Comparison of ENCODE assay signal across 27 cellular contexts in the genomic region with DNA sequence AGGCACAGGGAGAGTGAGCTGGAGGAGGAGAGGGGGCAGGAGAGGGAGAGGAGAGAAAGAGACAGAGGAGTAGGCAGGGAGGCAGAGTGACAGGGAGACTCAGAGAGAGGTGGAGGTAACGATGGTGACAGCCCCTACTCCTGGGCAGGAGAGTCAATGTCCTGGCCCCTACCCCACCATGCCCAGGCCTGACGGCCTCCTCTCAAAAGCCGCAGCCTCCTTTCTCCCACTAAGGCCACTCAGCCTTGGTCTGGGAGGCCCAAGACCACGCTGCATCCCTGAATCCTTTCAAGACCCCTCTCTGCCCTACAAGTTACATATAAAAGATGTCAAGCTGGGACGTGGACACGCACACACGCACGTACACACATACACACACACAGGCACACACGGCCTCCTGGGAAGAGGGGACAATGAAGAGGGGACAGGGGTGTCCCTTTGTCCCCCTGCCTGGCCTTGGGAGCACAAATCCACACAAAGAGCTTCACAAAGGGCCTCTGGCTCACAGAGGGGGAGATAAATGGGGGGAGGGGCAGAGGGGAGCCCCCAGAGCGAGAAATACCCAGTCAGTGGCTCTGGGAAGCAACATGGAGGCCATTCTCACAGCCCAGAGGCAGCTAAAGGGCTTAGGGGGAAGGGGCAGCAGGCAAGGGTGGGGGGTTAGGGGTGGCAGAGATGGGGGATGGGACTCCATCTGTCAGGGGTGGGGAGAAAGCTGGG. TPM values are rescaled to one million over a fixed set of nuclear protein-coding genes. Genes with fewer than 3 reads are reported as not detected.
DNase-seq lines count a peak whose midpoint lies in the region; ATAC-seq, FAIRE-seq and TF ChIP-seq lines count a peak whose summit lies in the region.
"Had no signal": no experiment of that assay in that cellular context is flagged by ENCODE, and none has a peak within 500 bp of the region (broad histone marks: within the 10 kb centered on the region; RNA-seq: fewer than 3 reads in every experiment).

No MANE protein-coding gene starts in this region.

- no peaks in the 10 kb centered on the region for H3K36me3 ChIP-seq in H7 (replicated peaks; ENCODE audit: control insufficient read depth, insufficient read depth, low read length)
- no peaks in the 10 kb centered on the region for H3K36me3 ChIP-seq in adrenal gland (replicated peaks in 1 of 2)
- H3K36me3 ChIP-seq in gastrocnemius medialis: no peaks in the 10 kb centered on the region
- H3K36me3 ChIP-seq in stomach: no peaks in the 10 kb centered on the region
- H3K36me3 ChIP-seq in CD4-positive, alpha-beta memory T cell (ENCODE audit: insufficient read depth, low read length): no peaks in the 10 kb centered on the region
- H3K36me3 ChIP-seq: lower lobe of right lung, upper lobe of left lung had no signal

- H3K27me3 ChIP-seq in H7 (ENCODE audit: control insufficient read depth, insufficient read depth, low read length): no peaks in the 10 kb centered on the region
- no peaks in the 10 kb centered on the region for H3K27me3 ChIP-seq in adrenal gland
- H3K27me3 ChIP-seq in gastrocnemius medialis: no peaks in the 10 kb centered on the region
- H3K27me3 ChIP-seq in stomach: no peaks in the 10 kb centered on the region
- H3K27me3 ChIP-seq in CD4-positive, alpha-beta memory T cell (ENCODE audit: insufficient read depth, low read length): no peaks in the 10 kb centered on the region
- H3K27me3 ChIP-seq: upper lobe of left lung had no signal

- H3K9me3 ChIP-seq in adrenal gland (replicated peaks in 1 of 3) (no peaks in the 10 kb centered on the region), gastrocnemius medialis (no peaks in the 10 kb centered on the region), stomach (no peaks in the 10 kb centered on the region)
- H3K9me3 ChIP-seq in CD4-positive, alpha-beta memory T cell (ENCODE audit: control insufficient read depth in 1 of 2, low read length in 2 of 2): no peaks in the 10 kb centered on the region
- H3K9me3 ChIP-seq: lower lobe of right lung, upper lobe of left lung had no signal

- H3K9me3 Mint-ChIP-seq in CD4-positive, alpha-beta memory T cell: no peaks in the 10 kb centered on the region
- H3K9me3 Mint-ChIP-seq: activated CD8-positive, alpha-beta T cell treated with anti-CD3 and anti-CD28 coated beads for 36 hours; HFFc6 had no signal

- POLR2A ChIA-PET in CD4-positive, alpha-beta memory T cell (lab: Charles Lee; ENCODE audit: partially characterized antibody): no interaction called here

- 92 to 96% (median 96%) methylated on average over 10 of the region's 10 CpGs for WGBS in adrenal gland, 4 donors
- WGBS in stomach, 5 donors: 83 to 95% (median 91%) methylated on average over 10 of the region's 10 CpGs

- TF ChIP-seq POLR2A in adrenal gland (IDR thresholded peaks at IDR 0.05): no peak
- no peak for TF ChIP-seq POLR2A in gastrocnemius medialis (IDR thresholded peaks at IDR 0.05)
- TF ChIP-seq POLR2A in stomach (IDR thresholded peaks at IDR 0.05): no peak

- H3K4me3 ChIP-seq in H7 (ENCODE audit: insufficient read depth, low read depth, low read length): no peak overlapping the region
- H3K4me3 ChIP-seq in adrenal gland: no peak overlapping the region
- no peak overlapping the region for H3K4me3 ChIP-seq in gastrocnemius medialis
- H3K4me3 ChIP-seq in stomach: no peak overlapping the region
- no peak overlapping the region for H3K4me3 ChIP-seq in CD4-positive, alpha-beta memory T cell (ENCODE audit: low read length in 2 of 2)
- H3K4me3 ChIP-seq: lower lobe of right lung, SK-N-MC, upper lobe of left lung had no signal

- no peak overlapping the region for H3K4me3 Mint-ChIP-seq in CD4-positive, alpha-beta memory T cell
- H3K4me3 Mint-ChIP-seq: activated CD8-positive, alpha-beta T cell treated with anti-CD3 and anti-CD28 coated beads for 36 hours; HFFc6 had no signal

- ATAC-seq in gastrocnemius medialis: peak in 1 of 2 donors; percentile 26
- ATAC-seq: activated CD8-positive, alpha-beta T cell treated with anti-CD3 and anti-CD28 coated beads for 36 hours; lower lobe of right lung; stimulated activated naive CD8-positive, alpha-beta T cell treated with anti-CD3 and anti-CD28 coated beads, Interleukin-15, Interleukin-2, amounts not matched to agents 100 U/mL and 50 U/mL, for 24 hours had no signal

- CTCF ChIA-PET in CD4-positive, alpha-beta memory T cell (lab: Charles Lee; ENCODE audit: partially characterized antibody): no interaction called here

- intact Hi-C loops in adrenal gland (cut with DNase I) (no loop called here), gastrocnemius medialis (cut with DNase I; ENCODE audit: low total_unique reads) (loop anchor here (10.0 kb wide), 1 partner anchor 1337 kb away; no protein-coding TSS in a partner anchor), stomach (cut with DNase I; ENCODE audit: low total_unique reads) (no loop called here)
- intact Hi-C loops in CD4-positive, alpha-beta memory T cell (cut with micrococcal nuclease): no loop called here

- H3K27me3 Mint-ChIP-seq in CD4-positive, alpha-beta memory T cell: peaks cover 0 to 2% of the 10 kb centered on the region in 2 donors
- H3K27me3 Mint-ChIP-seq: activated CD8-positive, alpha-beta T cell treated with anti-CD3 and anti-CD28 coated beads for 36 hours had no signal

- FAIRE-seq in D721Med (lab: Jason Lieb, UNC): no peak
- FAIRE-seq: colon, endometrium, RCC 7860 had no signal

- H3K4me1 ChIP-seq in adrenal gland (replicated peaks in 1 of 2) (peaks cover 0 to 13% of the 10 kb centered on the region in 2 donors), gastrocnemius medialis (peaks cover 82 to 93% of the 10 kb centered on the region in 2 donors), stomach (peaks cover 0 to 31% (median 18%) of the 10 kb centered on the region in 4 donors)
- no peaks in the 10 kb centered on the region for H3K4me1 ChIP-seq in CD4-positive, alpha-beta memory T cell (ENCODE audit: insufficient read depth, low read length)
- H3K4me1 ChIP-seq: lower lobe of right lung had no signal

- H3K27ac Mint-ChIP-seq in CD4-positive, alpha-beta memory T cell: no peak overlapping the region
- H3K27ac Mint-ChIP-seq: activated CD8-positive, alpha-beta T cell treated with anti-CD3 and anti-CD28 coated beads for 36 hours; HFFc6 had no signal

- TF ChIP-seq CTCF in adrenal gland (IDR thresholded peaks at IDR 0.05) (no peak), gastrocnemius medialis (IDR thresholded peaks at IDR 0.05 in 4 of 5, conservative IDR thresholded peaks at IDR 0.05 in 1 of 5) (no peak), stomach (IDR thresholded peaks at IDR 0.05) (no peak), D721Med (IDR thresholded peaks at IDR 0.05; ENCODE audit: insufficient read depth, missing control alignments) (no peak)

- in situ Hi-C loops in gastrocnemius medialis (cut with MboI; ENCODE audit: low sequenced_read_pairs in 4 of 4): no loop called here

- no peak for TF ChIP-seq EP300 in stomach (IDR thresholded peaks at IDR 0.05)

- peak; percentile 43 for DNase-seq in H7
- peak in 4 of 7 donors; percentile 3 to 42 (median 13) for DNase-seq in adrenal gland
- DNase-seq in islet precursor cell: peak; percentile 41
- no peak for DNase-seq in gastrocnemius medialis
- no peak for DNase-seq in stomach
- DNase-seq in D721Med (ENCODE audit: insufficient read length, low spot score): no peak
- no peak for DNase-seq in AG20443 (ENCODE audit: low spot score)
- no peak for DNase-seq in CD4-positive, alpha-beta memory T cell
- DNase-seq: activated CD4-positive, CD25-positive, alpha-beta regulatory T cell; activated CD8-positive, alpha-beta T cell treated with anti-CD3 and anti-CD28 coated beads for 36 hours; activated naive CD4-positive, alpha-beta T cell treated with anti-CD3 and anti-CD28 coated beads, Interleukin-2, amount 50 U/mL, for 16 hours; activated T-cell treated with anti-CD3 and anti-CD28 coated beads, Interleukin-2, amount 50 U/mL, for 1 hour; AML-193; EL; HFFc6; lower lobe of right lung; NCI-H1105; NCI-H2081; stimulated activated CD4-positive, alpha-beta T cell treated with anti-CD3 and anti-CD28 coated beads, Interleukin-2, amount 100 ng/mL, for 24 hours; stimulated activated naive CD8-positive, alpha-beta T cell treated with anti-CD3 and anti-CD28 coated beads, Interleukin-15, Interleukin-2, amounts not matched to agents 100 U/mL and 50 U/mL, for 24 hours had no signal

- no peak overlapping the region for H3K27ac ChIP-seq in adrenal gland
- H3K27ac ChIP-seq in gastrocnemius medialis: peak overlapping the region; percentile 95 to 99 (median 98)
- no peak overlapping the region for H3K27ac ChIP-seq in stomach
- no peak overlapping the region for H3K27ac ChIP-seq in CD4-positive, alpha-beta memory T cell (ENCODE audit: low read depth, low read length)
- H3K27ac ChIP-seq: HL-60, lower lobe of right lung, SK-N-MC, upper lobe of left lung had no signal

- H3K36me3 Mint-ChIP-seq in CD4-positive, alpha-beta memory T cell: no peaks in the 10 kb centered on the region

- no peaks in the 10 kb centered on the region for H3K4me1 Mint-ChIP-seq in CD4-positive, alpha-beta memory T cell

RNA-seq across cellular contexts. Expression of gene TNS1, which starts 19.5 kb away (rescaled TPM):
- 3.1 and 3.8 TPM in 2 replicates for total RNA-seq in H7 (2014; rRNA removed; shearing (Covaris generic))
- 100 to 1,000 TPM; 238 to 341 (median 304) TPM for total RNA-seq in adrenal gland
- 100 to 1,000 TPM in 2 of 3 donors, 10 to 100 TPM in 1; 46.7 to 123 (median 122) TPM for polyA plus RNA-seq in adrenal gland
- 100 to 1,000 TPM; 407 to 670 (median 484) TPM for total RNA-seq in gastrocnemius medialis
- total RNA-seq in stomach: 100 to 1,000 TPM; 145 to 682 (median 198) TPM
- polyA plus RNA-seq in stomach: 10 to 100 TPM; 18.5 to 44.9 (median 33.2) TPM
- total RNA-seq in CD4-positive, alpha-beta memory T cell: 1 to 10 TPM in 1 of 2 experiments, under 1 TPM in 1; 0.78 to 1.2 TPM
- not detected for polyA plus RNA-seq in CD4-positive, alpha-beta memory T cell

RNA-seq across cellular contexts. Expression of gene RUFY4, which starts 46.8 kb away (rescaled TPM):
- not detected in 2 replicates for total RNA-seq in H7 (2014; rRNA removed; shearing (Covaris generic))
- total RNA-seq in adrenal gland (1 to 10 TPM in 1 of 8 donors, under 1 TPM in 4, not detected in 3; 0.14 to 1.9 (median 0.47) TPM), gastrocnemius medialis (under 1 TPM in 1 of 4 donors, not detected in 3; 0.25 TPM), stomach (not detected)
- polyA plus RNA-seq in adrenal gland (under 1 TPM; 0.09 to 0.98 (median 0.97) TPM), stomach (under 1 TPM in 2 of 3 donors, not detected in 1; 0.12 to 0.43 TPM)
- total RNA-seq in CD4-positive, alpha-beta memory T cell: under 1 TPM; 0.30 to 0.81 TPM
- under 1 TPM in 1 of 2 donors, not detected in 1; 0.16 TPM for polyA plus RNA-seq in CD4-positive, alpha-beta memory T cell
- total RNA-seq: HFFc6, lower lobe of right lung, osteoblast had no signal

Comparison
In these comparisons a context has a peak if more than half of its experiments do, and no peak if none do; other contexts are left out.
1. DNase-seq: peak in H7 (single experiment), adrenal gland (4 of 7) and islet precursor cell (single experiment); none in gastrocnemius medialis (0 of 2), stomach (single experiment), D721Med (single experiment), AG20443 (single experiment) and CD4-positive, alpha-beta memory T cell (0 of 5).
2. H3K27ac ChIP-seq: peak in gastrocnemius medialis (4 of 4); none in adrenal gland (0 of 5), stomach (0 of 5) and CD4-positive, alpha-beta memory T cell (single experiment).
3. RNA of gene TNS1, which starts 19.5 kb away (total RNA-seq): 407 to 670 TPM in gastrocnemius medialis, 238 to 341 TPM in adrenal gland and 145 to 682 TPM in stomach; 3.1 to 3.8 TPM in H7 and 0.78 to 1.2 TPM in CD4-positive, alpha-beta memory T cell; every median in the first group is over 10 times any median in the second.